ENCODE assay signal across 1 cellular context in the genomic region with DNA sequence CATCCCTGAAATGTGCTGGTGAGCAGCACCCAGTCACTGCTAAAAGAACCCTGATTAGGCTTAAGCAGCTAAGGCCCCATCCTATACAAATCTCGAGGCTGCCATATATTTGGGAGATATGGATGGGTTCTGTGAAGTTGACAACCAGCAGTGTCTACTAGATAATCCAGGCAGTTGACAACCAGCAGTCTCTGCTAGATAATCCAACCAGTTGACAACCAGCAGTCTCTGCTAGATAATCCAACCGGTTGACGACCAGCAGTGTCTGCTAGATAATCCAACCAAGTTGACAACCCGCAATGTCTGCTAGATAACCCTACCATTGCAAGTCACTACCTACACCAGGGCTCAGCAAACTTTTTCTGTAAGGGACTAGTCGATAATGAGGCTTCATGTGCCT.
A peak's percentile ranks its signal among the peaks of the same experiment; 100 is the strongest.
TF ChIP-seq lines count a peak whose summit lies in the region.

No MANE protein-coding gene starts in this region.

TF ChIP-seq in K562, 482 proteins besides CTCF, POLR2A, EP300 and RAD21 (continued from another document):
- TF ChIP-seq, protein P1, sequence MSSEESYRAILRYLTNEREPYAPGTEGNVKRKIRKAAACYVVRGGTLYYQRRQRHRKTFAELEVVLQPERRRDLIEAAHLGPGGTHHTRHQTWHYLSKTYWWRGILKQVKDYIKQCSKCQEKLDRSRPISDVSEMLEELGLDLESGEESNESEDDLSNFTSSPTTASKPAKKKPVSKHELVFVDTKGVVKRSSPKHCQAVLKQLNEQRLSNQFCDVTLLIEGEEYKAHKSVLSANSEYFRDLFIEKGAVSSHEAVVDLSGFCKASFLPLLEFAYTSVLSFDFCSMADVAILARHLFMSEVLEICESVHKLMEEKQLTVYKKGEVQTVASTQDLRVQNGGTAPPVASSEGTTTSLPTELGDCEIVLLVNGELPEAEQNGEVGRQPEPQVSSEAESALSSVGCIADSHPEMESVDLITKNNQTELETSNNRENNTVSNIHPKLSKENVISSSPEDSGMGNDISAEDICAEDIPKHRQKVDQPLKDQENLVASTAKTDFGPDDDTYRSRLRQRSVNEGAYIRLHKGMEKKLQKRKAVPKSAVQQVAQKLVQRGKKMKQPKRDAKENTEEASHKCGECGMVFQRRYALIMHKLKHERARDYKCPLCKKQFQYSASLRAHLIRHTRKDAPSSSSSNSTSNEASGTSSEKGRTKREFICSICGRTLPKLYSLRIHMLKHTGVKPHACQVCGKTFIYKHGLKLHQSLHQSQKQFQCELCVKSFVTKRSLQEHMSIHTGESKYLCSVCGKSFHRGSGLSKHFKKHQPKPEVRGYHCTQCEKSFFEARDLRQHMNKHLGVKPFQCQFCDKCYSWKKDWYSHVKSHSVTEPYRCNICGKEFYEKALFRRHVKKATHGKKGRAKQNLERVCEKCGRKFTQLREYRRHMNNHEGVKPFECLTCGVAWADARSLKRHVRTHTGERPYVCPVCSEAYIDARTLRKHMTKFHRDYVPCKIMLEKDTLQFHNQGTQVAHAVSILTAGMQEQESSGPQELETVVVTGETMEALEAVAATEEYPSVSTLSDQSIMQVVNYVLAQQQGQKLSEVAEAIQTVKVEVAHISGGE (CRISPR knock-in tag; IDR thresholded peaks at IDR 0.05) = peak in 1 of 3 experiments; percentile 78; a peak in 2 of 6 replicates
- TF ChIP-seq CBX3 (IDR thresholded peaks at IDR 0.05; ENCODE audit: borderline replicate concordance in 1 of 2, low read length in 2 of 2) (peak in 1 of 2 experiments; percentile 23; a peak in 1 of 3 replicates), PTTG1 (tag; IDR thresholded peaks at IDR 0.05; ENCODE audit: low read depth) (no peak), STAT5A (IDR thresholded peaks at IDR 0.05; ENCODE audit: borderline replicate concordance, low read length) (peak; percentile 84), CBFA2T2 (conservative IDR thresholded peaks at IDR 0.05) (peak; percentile 97), CREBBP (IDR thresholded peaks at IDR 0.05; ENCODE audit: low read depth, low read length) (no peak), SIN3B (IDR thresholded peaks at IDR 0.05; ENCODE audit: low read depth) (no peak), TRIM24 (IDR thresholded peaks at IDR 0.05) (peak; percentile 91 to 93), SMAD4 (CRISPR knock-in tag; conservative IDR thresholded peaks at IDR 0.05) (peak; percentile 88), DMBX1 (CRISPR knock-in tag; IDR thresholded peaks at IDR 0.05; ENCODE audit: borderline replicate concordance) (peak; percentile 77), NFIC (IDR thresholded peaks at IDR 0.05) (peak; percentile 84), ETV6 (IDR thresholded peaks at IDR 0.05; ENCODE audit: borderline replicate concordance in 1 of 2, low read depth in 2 of 2, low read length in 1 of 2) (no peak), ETV6 (CRISPR knock-in tag; IDR thresholded peaks at IDR 0.05; ENCODE audit: borderline replicate concordance) (no peak), ZC3H4 (CRISPR knock-in tag; IDR thresholded peaks at IDR 0.05; ENCODE audit: borderline replicate concordance) (no peak), TAL1 (IDR thresholded peaks at IDR 0.05) (peak; percentile 86), HDAC3 (IDR thresholded peaks at IDR 0.05; ENCODE audit: borderline replicate concordance, partially characterized antibody) (peak; percentile 36), HCFC1 (IDR thresholded peaks at IDR 0.05; ENCODE audit: low read depth, low read length) (no peak), CREB1 (IDR thresholded peaks at IDR 0.05) (peak; percentile 60), CREB1 (CRISPR knock-in tag; IDR thresholded peaks at IDR 0.05) (no peak), ZNF274 (IDR thresholded peaks at IDR 0.05; ENCODE audit: borderline replicate concordance, low read depth, low read length) (peak; percentile 64; the same call in 1 of the 2 replicates), ARID1B (IDR thresholded peaks at IDR 0.05) (peak; percentile 86), MEIS2 (IDR thresholded peaks at IDR 0.05; ENCODE audit: partially characterized antibody) (peak; percentile 56), CXXC5 (CRISPR knock-in tag; IDR thresholded peaks at IDR 0.05) (peak; percentile 48), BRD9 (IDR thresholded peaks at IDR 0.05; ENCODE audit: low read depth, partially characterized antibody) (peak; percentile 63), NCOR1 (IDR thresholded peaks at IDR 0.05) (peak; percentile 92), EHMT2 (IDR thresholded peaks at IDR 0.05) (peak; percentile 96), TAF1 (IDR thresholded peaks at IDR 0.05; ENCODE audit: control insufficient read depth, extremely low read depth, insufficient read depth, low read length, severe bottlenecking) (peak; percentile 21), CC2D1A (IDR thresholded peaks at IDR 0.05) (peak; percentile 77; the same call in 1 of the 2 replicates), RUNX1 (IDR thresholded peaks at IDR 0.05; ENCODE audit: low read depth) (peak; percentile 76; the same call in 1 of the 2 replicates), MCM5 (IDR thresholded peaks at IDR 0.05; ENCODE audit: low read depth) (no peak), PML (IDR thresholded peaks at IDR 0.05; ENCODE audit: low read length) (peak; percentile 78), MIER1 (IDR thresholded peaks at IDR 0.05; ENCODE audit: low read depth) (0 out of 2 replicates have a peak, but pooled peaks have one; percentile 53), FOXK1 (CRISPR knock-in tag; IDR thresholded peaks at IDR 0.05; ENCODE audit: borderline replicate concordance) (0 out of 2 replicates have a peak, but pooled peaks have one; percentile 44), CBFA2T3 (IDR thresholded peaks at IDR 0.05) (peak; percentile 97), POLR2AphosphoS5 (IDR thresholded peaks at IDR 0.05; ENCODE audit: control insufficient read depth, insufficient read depth, low read depth, low read length) (peak; percentile 91), CEBPG (CRISPR knock-in tag; IDR thresholded peaks at IDR 0.05) (no peak), CEBPG (tag; conservative IDR thresholded peaks at IDR 0.05 in 1 of 2, IDR thresholded peaks at IDR 0.05 in 1 of 2) (no peak), TEAD4 (IDR thresholded peaks at IDR 0.05; ENCODE audit: low read length) (peak; percentile 94), TEAD4 (CRISPR knock-in tag; IDR thresholded peaks at IDR 0.05; ENCODE audit: borderline replicate concordance) (no peak), TCF3 (CRISPR knock-in tag; IDR thresholded peaks at IDR 0.05) (peak; percentile 93), IRF2 (CRISPR knock-in tag; IDR thresholded peaks at IDR 0.05) (no peak), MTA2 (IDR thresholded peaks at IDR 0.05; ENCODE audit: low read depth) (peak; percentile 64; the same call in 1 of the 2 replicates), SETDB1 (IDR thresholded peaks at IDR 0.05; ENCODE audit: low read length) (no peak), ARNT (IDR thresholded peaks at IDR 0.05) (peak in 1 of 2 experiments; percentile 52; a peak in 1 of 4 replicates), KLF16 (IDR thresholded peaks at IDR 0.05) (peak; percentile 66; the same call in 1 of the 2 replicates), GATA2 (CRISPR knock-in tag; IDR thresholded peaks at IDR 0.05) (peak; percentile 41; the same call in 1 of the 2 replicates), SMARCA4 (IDR thresholded peaks at IDR 0.05) (0 out of 2 replicates have a peak, but pooled peaks have one; percentile 25), EGR1 (conservative IDR thresholded peaks at IDR 0.05) (0 out of 2 replicates have a peak, but pooled peaks have one; percentile 7)
- TF ChIP-seq, protein P2, sequence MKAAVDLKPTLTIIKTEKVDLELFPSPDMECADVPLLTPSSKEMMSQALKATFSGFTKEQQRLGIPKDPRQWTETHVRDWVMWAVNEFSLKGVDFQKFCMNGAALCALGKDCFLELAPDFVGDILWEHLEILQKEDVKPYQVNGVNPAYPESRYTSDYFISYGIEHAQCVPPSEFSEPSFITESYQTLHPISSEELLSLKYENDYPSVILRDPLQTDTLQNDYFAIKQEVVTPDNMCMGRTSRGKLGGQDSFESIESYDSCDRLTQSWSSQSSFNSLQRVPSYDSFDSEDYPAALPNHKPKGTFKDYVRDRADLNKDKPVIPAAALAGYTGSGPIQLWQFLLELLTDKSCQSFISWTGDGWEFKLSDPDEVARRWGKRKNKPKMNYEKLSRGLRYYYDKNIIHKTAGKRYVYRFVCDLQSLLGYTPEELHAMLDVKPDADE (conservative IDR thresholded peaks at IDR 0.05; ENCODE audit: control insufficient read depth, low read depth, low read length) = peak; percentile 72; the same call in 1 of the 2 replicates
- TF ChIP-seq, protein P3, sequence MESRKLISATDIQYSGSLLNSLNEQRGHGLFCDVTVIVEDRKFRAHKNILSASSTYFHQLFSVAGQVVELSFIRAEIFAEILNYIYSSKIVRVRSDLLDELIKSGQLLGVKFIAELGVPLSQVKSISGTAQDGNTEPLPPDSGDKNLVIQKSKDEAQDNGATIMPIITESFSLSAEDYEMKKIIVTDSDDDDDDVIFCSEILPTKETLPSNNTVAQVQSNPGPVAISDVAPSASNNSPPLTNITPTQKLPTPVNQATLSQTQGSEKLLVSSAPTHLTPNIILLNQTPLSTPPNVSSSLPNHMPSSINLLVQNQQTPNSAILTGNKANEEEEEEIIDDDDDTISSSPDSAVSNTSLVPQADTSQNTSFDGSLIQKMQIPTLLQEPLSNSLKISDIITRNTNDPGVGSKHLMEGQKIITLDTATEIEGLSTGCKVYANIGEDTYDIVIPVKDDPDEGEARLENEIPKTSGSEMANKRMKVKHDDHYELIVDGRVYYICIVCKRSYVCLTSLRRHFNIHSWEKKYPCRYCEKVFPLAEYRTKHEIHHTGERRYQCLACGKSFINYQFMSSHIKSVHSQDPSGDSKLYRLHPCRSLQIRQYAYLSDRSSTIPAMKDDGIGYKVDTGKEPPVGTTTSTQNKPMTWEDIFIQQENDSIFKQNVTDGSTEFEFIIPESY (CRISPR knock-in tag; IDR thresholded peaks at IDR 0.05) = peak; percentile 55; the same call in 1 of the 2 replicates
- TF ChIP-seq, protein P4, sequence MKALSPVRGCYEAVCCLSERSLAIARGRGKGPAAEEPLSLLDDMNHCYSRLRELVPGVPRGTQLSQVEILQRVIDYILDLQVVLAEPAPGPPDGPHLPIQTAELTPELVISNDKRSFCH (CRISPR knock-in tag; IDR thresholded peaks at IDR 0.05) = no peak
- TF ChIP-seq, protein P4 (tag; IDR thresholded peaks at IDR 0.05) = peak; percentile 47; the same call in 1 of the 2 replicates
- TF ChIP-seq, protein P5, sequence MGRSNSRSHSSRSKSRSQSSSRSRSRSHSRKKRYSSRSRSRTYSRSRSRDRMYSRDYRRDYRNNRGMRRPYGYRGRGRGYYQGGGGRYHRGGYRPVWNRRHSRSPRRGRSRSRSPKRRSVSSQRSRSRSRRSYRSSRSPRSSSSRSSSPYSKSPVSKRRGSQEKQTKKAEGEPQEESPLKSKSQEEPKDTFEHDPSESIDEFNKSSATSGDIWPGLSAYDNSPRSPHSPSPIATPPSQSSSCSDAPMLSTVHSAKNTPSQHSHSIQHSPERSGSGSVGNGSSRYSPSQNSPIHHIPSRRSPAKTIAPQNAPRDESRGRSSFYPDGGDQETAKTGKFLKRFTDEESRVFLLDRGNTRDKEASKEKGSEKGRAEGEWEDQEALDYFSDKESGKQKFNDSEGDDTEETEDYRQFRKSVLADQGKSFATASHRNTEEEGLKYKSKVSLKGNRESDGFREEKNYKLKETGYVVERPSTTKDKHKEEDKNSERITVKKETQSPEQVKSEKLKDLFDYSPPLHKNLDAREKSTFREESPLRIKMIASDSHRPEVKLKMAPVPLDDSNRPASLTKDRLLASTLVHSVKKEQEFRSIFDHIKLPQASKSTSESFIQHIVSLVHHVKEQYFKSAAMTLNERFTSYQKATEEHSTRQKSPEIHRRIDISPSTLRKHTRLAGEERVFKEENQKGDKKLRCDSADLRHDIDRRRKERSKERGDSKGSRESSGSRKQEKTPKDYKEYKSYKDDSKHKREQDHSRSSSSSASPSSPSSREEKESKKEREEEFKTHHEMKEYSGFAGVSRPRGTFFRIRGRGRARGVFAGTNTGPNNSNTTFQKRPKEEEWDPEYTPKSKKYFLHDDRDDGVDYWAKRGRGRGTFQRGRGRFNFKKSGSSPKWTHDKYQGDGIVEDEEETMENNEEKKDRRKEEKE (IDR thresholded peaks at IDR 0.05; ENCODE audit: borderline replicate concordance in 1 of 2, control insufficient read depth in 1 of 2, low read depth in 2 of 2, low read length in 1 of 2) = 0 out of 4 replicates have a peak, but pooled peaks of 1 of the 2 experiments have one; percentile 57
- TF ChIP-seq, protein P6, sequence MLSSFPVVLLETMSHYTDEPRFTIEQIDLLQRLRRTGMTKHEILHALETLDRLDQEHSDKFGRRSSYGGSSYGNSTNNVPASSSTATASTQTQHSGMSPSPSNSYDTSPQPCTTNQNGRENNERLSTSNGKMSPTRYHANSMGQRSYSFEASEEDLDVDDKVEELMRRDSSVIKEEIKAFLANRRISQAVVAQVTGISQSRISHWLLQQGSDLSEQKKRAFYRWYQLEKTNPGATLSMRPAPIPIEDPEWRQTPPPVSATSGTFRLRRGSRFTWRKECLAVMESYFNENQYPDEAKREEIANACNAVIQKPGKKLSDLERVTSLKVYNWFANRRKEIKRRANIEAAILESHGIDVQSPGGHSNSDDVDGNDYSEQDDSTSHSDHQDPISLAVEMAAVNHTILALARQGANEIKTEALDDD (IDR thresholded peaks at IDR 0.05) = peak; percentile 100
